In the genomic region with DNA sequence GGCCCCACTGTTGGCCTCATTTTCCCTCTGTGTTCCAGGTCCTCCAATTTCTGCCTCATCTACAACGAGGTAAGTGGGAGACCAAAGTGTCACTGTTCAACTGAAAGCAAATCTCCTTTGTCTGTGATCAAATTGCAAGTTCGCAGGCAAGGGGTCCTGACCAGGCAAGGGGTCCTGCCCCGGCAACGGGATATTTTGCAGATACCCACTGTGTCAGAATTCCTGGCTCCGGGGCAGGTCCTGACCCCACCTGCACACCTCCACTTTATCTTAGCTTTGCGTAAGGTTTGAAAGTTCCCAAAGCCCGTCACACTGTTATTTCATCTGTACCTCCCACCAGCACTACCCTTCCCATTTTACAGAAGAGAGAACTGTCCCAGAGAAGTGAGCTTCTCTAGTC, we compare ENCODE assay signal across 1 cellular context.
TF ChIP-seq lines count a peak whose summit lies in the region.

No MANE protein-coding gene starts in this region.

TF ChIP-seq in HepG2, 621 proteins besides CTCF, POLR2A, EP300 and RAD21:
- TF ChIP-seq, protein P1, sequence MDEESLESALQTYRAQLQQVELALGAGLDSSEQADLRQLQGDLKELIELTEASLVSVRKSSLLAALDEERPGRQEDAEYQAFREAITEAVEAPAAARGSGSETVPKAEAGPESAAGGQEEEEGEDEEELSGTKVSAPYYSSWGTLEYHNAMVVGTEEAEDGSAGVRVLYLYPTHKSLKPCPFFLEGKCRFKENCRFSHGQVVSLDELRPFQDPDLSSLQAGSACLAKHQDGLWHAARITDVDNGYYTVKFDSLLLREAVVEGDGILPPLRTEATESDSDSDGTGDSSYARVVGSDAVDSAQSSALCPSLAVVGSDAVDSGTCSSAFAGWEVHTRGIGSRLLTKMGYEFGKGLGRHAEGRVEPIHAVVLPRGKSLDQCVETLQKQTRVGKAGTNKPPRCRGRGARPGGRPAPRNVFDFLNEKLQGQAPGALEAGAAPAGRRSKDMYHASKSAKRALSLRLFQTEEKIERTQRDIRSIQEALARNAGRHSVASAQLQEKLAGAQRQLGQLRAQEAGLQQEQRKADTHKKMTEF (CRISPR knock-in tag; IDR thresholded peaks at IDR 0.05), result no peak
- TF ChIP-seq SALL2 (CRISPR knock-in tag; IDR thresholded peaks at IDR 0.05), result no peak
- TF ChIP-seq ATF1 (CRISPR knock-in tag; IDR thresholded peaks at IDR 0.05), result no peak
- TF ChIP-seq ZC3H4 (CRISPR knock-in tag; IDR thresholded peaks at IDR 0.05; ENCODE audit: borderline replicate concordance), result no peak
- no peak for TF ChIP-seq ZBTB44 (CRISPR knock-in tag; IDR thresholded peaks at IDR 0.05)
- no peak for TF ChIP-seq PREB (CRISPR knock-in tag; IDR thresholded peaks at IDR 0.05)
- TF ChIP-seq, protein P2, sequence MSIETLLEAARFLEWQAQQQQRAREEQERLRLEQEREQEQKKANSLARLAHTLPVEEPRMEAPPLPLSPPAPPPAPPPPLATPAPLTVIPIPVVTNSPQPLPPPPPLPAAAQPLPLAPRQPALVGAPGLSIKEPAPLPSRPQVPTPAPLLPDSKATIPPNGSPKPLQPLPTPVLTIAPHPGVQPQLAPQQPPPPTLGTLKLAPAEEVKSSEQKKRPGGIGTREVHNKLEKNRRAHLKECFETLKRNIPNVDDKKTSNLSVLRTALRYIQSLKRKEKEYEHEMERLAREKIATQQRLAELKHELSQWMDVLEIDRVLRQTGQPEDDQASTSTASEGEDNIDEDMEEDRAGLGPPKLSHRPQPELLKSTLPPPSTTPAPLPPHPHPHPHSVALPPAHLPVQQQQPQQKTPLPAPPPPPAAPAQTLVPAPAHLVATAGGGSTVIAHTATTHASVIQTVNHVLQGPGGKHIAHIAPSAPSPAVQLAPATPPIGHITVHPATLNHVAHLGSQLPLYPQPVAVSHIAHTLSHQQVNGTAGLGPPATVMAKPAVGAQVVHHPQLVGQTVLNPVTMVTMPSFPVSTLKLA (IDR thresholded peaks at IDR 0.05), result no peak
- TF ChIP-seq ZNF7 (CRISPR knock-in tag; IDR thresholded peaks at IDR 0.05), result no peak
- no peak for TF ChIP-seq NR1H2 (CRISPR knock-in tag; IDR thresholded peaks at IDR 0.05; ENCODE audit: borderline replicate concordance, low read depth)
- no peak for TF ChIP-seq CHD2 (IDR thresholded peaks at IDR 0.05; ENCODE audit: low read depth, low read length)
- TF ChIP-seq ZFX (CRISPR knock-in tag; IDR thresholded peaks at IDR 0.05; ENCODE audit: low read depth), result no peak
- no peak for TF ChIP-seq ADNP (CRISPR knock-in tag; IDR thresholded peaks at IDR 0.05)
- TF ChIP-seq SP2 (CRISPR knock-in tag; IDR thresholded peaks at IDR 0.05), result no peak
- no peak for TF ChIP-seq ELF4 (CRISPR knock-in tag; IDR thresholded peaks at IDR 0.05; ENCODE audit: borderline replicate concordance)
- TF ChIP-seq, protein P3, sequence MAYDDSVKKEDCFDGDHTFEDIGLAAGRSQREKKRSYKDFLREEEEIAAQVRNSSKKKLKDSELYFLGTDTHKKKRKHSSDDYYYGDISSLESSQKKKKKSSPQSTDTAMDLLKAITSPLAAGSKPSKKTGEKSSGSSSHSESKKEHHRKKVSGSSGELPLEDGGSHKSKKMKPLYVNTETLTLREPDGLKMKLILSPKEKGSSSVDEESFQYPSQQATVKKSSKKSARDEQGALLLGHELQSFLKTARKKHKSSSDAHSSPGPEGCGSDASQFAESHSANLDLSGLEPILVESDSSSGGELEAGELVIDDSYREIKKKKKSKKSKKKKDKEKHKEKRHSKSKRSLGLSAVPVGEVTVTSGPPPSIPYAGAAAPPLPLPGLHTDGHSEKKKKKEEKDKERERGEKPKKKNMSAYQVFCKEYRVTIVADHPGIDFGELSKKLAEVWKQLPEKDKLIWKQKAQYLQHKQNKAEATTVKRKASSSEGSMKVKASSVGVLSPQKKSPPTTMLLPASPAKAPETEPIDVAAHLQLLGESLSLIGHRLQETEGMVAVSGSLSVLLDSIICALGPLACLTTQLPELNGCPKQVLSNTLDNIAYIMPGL (CRISPR knock-in tag; IDR thresholded peaks at IDR 0.05; ENCODE audit: borderline replicate concordance in 1 of 2, low read depth in 1 of 2), result no peak
- no peak for TF ChIP-seq KLF15 (CRISPR knock-in tag; IDR thresholded peaks at IDR 0.05; ENCODE audit: borderline replicate concordance)
- TF ChIP-seq, protein P4, sequence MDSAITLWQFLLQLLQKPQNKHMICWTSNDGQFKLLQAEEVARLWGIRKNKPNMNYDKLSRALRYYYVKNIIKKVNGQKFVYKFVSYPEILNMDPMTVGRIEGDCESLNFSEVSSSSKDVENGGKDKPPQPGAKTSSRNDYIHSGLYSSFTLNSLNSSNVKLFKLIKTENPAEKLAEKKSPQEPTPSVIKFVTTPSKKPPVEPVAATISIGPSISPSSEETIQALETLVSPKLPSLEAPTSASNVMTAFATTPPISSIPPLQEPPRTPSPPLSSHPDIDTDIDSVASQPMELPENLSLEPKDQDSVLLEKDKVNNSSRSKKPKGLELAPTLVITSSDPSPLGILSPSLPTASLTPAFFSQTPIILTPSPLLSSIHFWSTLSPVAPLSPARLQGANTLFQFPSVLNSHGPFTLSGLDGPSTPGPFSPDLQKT (CRISPR knock-in tag; IDR thresholded peaks at IDR 0.05; ENCODE audit: borderline replicate concordance), result no peak
